In the genomic region with DNA sequence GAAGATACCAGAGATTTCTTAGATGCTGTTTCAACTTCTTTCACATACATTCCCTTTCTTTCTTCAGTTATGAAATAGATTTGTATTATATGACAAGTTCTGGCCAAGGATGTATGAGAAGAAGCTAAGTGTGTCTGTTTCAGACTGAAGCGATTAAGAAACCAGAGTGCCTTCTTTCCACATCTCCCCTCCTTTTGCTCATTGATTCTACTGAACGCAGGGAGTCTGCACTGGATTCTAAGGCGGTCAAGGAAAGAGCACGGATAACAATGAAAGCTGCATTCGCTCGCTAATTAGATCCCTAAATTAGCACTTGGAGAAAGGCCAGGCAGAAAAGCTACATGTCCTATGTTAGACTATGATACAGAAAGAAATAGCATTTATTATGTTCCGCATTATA, we compare ENCODE assay signal across 23 cellular contexts.
"Had no signal": no experiment of that assay in that cellular context is flagged by ENCODE, and none has a peak within 500 bp of the region (broad histone marks: within the 10 kb centered on the region; RNA-seq: fewer than 3 reads in every experiment).

No MANE protein-coding gene starts in this region.

- H3K36me3 Mint-ChIP-seq: naive thymus-derived CD8-positive, alpha-beta T cell had no signal

- H3K27me3 ChIP-seq: colonic mucosa, neutrophil, pancreas, right lobe of liver, stomach, thyroid gland, vagina had no signal

- H3K27ac ChIP-seq: colonic mucosa, epithelial cell of prostate, lower lobe of right lung, neutrophil, pancreas, right lobe of liver, stomach, thyroid gland, vagina had no signal

- ATAC-seq: esophagus mucosa; left ventricle myocardium superior; lower lobe of right lung; naive thymus-derived CD8-positive, alpha-beta T cell; pancreas; right lobe of liver had no signal

- H3K4me1 ChIP-seq: colonic mucosa, lower lobe of right lung, pancreas, right lobe of liver, stomach, thyroid gland, vagina had no signal

- H3K36me3 ChIP-seq: colonic mucosa, lower lobe of right lung, neutrophil, pancreas, right lobe of liver, stomach, thyroid gland, vagina had no signal

- DNase-seq: colonic mucosa; effector CD8-positive, alpha-beta T cell; endodermal cell; hypothalamus; left ventricle myocardium superior; lower lobe of right lung; naive thymus-derived CD8-positive, alpha-beta T cell; nephron progenitor cell; pancreas; right lobe of liver; small intestine; stimulated activated CD4-positive, alpha-beta T cell treated with anti-CD3 and anti-CD28 coated beads, Interleukin-15, amount 100 ng/mL, for 24 hours; stimulated activated CD4-positive, alpha-beta T cell treated with anti-CD3 and anti-CD28 coated beads, Interleukin-4, amount 100 ng/mL, for 1 hour; stimulated activated CD8-positive, alpha-beta memory T cell treated with anti-CD3 and anti-CD28 coated beads, Interleukin-4, amount 100 ng/mL, for 48 hours; stimulated activated naive CD4-positive, alpha-beta T cell treated with Interleukin-2 at 50 U/mL for 16 hours; stomach; thyroid gland; trophoblast cell had no signal

- H3K4me3 ChIP-seq: colonic mucosa, lower lobe of right lung, pancreas, right lobe of liver, stomach, thyroid gland, vagina had no signal

- H3K27ac Mint-ChIP-seq: dendritic cell treated with granulocyte-macrophage colony-stimulating factor and Interleukin-4, amounts not matched to agents 40 ng/mL and 50 ng/mL, for 4 days; endodermal cell; naive thymus-derived CD8-positive, alpha-beta T cell; nephron progenitor cell had no signal

- H3K9me3 Mint-ChIP-seq: dendritic cell treated with granulocyte-macrophage colony-stimulating factor and Interleukin-4, amounts not matched to agents 40 ng/mL and 50 ng/mL, for 4 days; endodermal cell; nephron progenitor cell had no signal

- H3K4me1 Mint-ChIP-seq: naive thymus-derived CD8-positive, alpha-beta T cell; nephron progenitor cell had no signal

- H3K9me3 ChIP-seq: colonic mucosa, lower lobe of right lung, neutrophil, pancreas, right lobe of liver, thyroid gland, vagina had no signal

- H3K4me3 Mint-ChIP-seq: dendritic cell treated with granulocyte-macrophage colony-stimulating factor and Interleukin-4, amounts not matched to agents 40 ng/mL and 50 ng/mL, for 4 days; endodermal cell; naive thymus-derived CD8-positive, alpha-beta T cell; nephron progenitor cell had no signal

- H3K27me3 Mint-ChIP-seq: dendritic cell treated with granulocyte-macrophage colony-stimulating factor and Interleukin-4, amounts not matched to agents 40 ng/mL and 50 ng/mL, for 4 days; naive thymus-derived CD8-positive, alpha-beta T cell had no signal
